In the genomic region with DNA sequence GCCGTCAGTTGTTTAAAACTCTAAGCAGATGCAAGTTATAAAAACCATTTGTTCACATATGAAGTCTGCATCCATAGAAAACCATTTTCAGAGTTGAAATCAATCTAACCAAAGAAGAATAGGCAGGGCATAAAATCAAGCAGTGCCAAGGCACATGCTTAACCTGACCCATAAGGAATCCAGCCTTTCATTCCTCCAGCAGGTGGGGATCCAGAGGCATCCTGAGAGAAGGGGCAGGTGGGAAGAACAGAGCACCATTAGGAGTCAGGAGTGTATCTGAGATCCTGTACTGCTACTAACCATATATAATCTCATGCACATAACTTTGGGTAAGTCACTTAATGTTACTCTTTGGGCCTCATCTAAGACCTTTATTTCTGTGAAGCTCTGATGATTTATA, we compare ENCODE assay signal across 17 cellular contexts. TPM values are rescaled to one million over a fixed set of nuclear protein-coding genes. Genes with fewer than 3 reads are reported as not detected.
DNase-seq lines count a peak whose midpoint lies in the region; ATAC-seq, FAIRE-seq and TF ChIP-seq lines count a peak whose summit lies in the region.
"Had no signal": no experiment of that assay in that cellular context is flagged by ENCODE, and none has a peak within 500 bp of the region (broad histone marks: within the 10 kb centered on the region; RNA-seq: fewer than 3 reads in every experiment).

No MANE protein-coding gene starts in this region.

- H3K56ac ChIP-seq in mesendoderm (ENCODE audit: low read length), result no peak overlapping the region

- H3K79me1 ChIP-seq in mesendoderm (ENCODE audit: low read length), result no peaks in the 10 kb centered on the region

- no peak overlapping the region for H3K4ac ChIP-seq in mesendoderm (ENCODE audit: low read depth, low read length)

- H3K36me3 ChIP-seq in K562 (ENCODE audit: control insufficient read depth, insufficient read depth, low read length), result no peaks in the 10 kb centered on the region
- no peaks in the 10 kb centered on the region for H3K36me3 ChIP-seq in mesendoderm (ENCODE audit: control insufficient read depth, insufficient read depth, low read length)
- no peaks in the 10 kb centered on the region for H3K36me3 ChIP-seq in small intestine (ENCODE audit: control insufficient read depth in 2 of 2, insufficient read depth in 2 of 2, low read length in 2 of 2)

- H3K23ac ChIP-seq in mesendoderm (ENCODE audit: low read length), result no peak overlapping the region

- TF ChIP-seq RAD21 in K562 (CRISPR knock-in tag; conservative IDR thresholded peaks at IDR 0.05 in 1 of 2, IDR thresholded peaks at IDR 0.05 in 1 of 2), result peak in 1 of 2 experiments; percentile 31; a peak in 1 of 4 replicates

- H3K9me1 ChIP-seq in K562 (ENCODE audit: control insufficient read depth, insufficient read depth, low read length), result no peaks in the 10 kb centered on the region

- peaks cover 4% of the 10 kb centered on the region for H3K27me3 Mint-ChIP-seq in HFFc6 (ENCODE audit: insufficient read depth)

- TF ChIP-seq POLR2A in K562 (conservative IDR thresholded peaks at IDR 0.05), result no peak

- H2AFZ ChIP-seq in K562 (ENCODE audit: low read depth, low read length), result no peak overlapping the region

- WGBS in K562 (ENCODE audit: insufficient coverage, low coverage, missing lambda C conversion rate), result 15% methylated on average over 1 of the region's 1 CpG
- no CpG with 5 or more reads among the region's 1 CpG for WGBS in mesendoderm (ENCODE audit: extremely low coverage, insufficient coverage, low lambda C conversion rate)
- 77 to 94% (median 84%) methylated on average over 1 of the region's 1 CpG for WGBS in small intestine, 3 donors

- in situ Hi-C loops in K562 (cut with MboI), result no loop called here

- peaks cover 12% of the 10 kb centered on the region for H3K4me1 Mint-ChIP-seq in HFFc6 (ENCODE audit: low read depth)

- no peaks in the 10 kb centered on the region for H3K9me3 ChIP-seq in K562 (replicated peaks; ENCODE audit: control insufficient read depth, insufficient read depth, low read depth, low read length)
- no peaks in the 10 kb centered on the region for H3K9me3 ChIP-seq in small intestine (ENCODE audit: control insufficient read depth, low read depth)

- no TSS peak for BruUV-seq in K562 (replicated peaks; lab: Mats Ljungman, UMichigan)

- no peak for FAIRE-seq in K562 (lab: Jason Lieb, UNC)
- no peak for FAIRE-seq in small intestine (lab: Jason Lieb, UNC)
- FAIRE-seq: A204.1, GM18507, RCC 7860 had no signal

- H3K27ac ChIP-seq in K562 (ENCODE audit: extremely low read depth, low read depth, low read length) (no peak overlapping the region), mesendoderm (ENCODE audit: low read depth, low read length) (no peak overlapping the region), small intestine (ENCODE audit: low read depth in 1 of 2, low read length in 1 of 2) (no peak overlapping the region)

- H2BK15ac ChIP-seq in mesendoderm (replicated peaks; ENCODE audit: low read depth), result no peak overlapping the region

- 0 out of 2 replicates have a peak, but pooled peaks cover 4% of the 10 kb centered on the region for H4K20me1 ChIP-seq in K562 (replicated peaks; ENCODE audit: control insufficient read depth, insufficient read depth, low read length)

- DNase-seq in NCI-H2171 treated with DMSO at 0.1 percent for 48 hours (lab: John Stamatoyannopoulos, UW) (peak; percentile 5), NCI-H2171 (lab: John Stamatoyannopoulos, UW) (no peak), HFFc6 (no peak), K562 (ENCODE audit: extremely low read depth in 1 of 4, low spot score in 3 of 4) (no peak), mesendoderm (peak; percentile 34), H4 (ENCODE audit: low spot score) (no peak), small intestine (no peak), NCI-H2081 treated with DMSO at 0.1 percent for 48 hours (lab: John Stamatoyannopoulos, UW) (no peak)
- DNase-seq: COR-L47, NCI-H1105 treated with DMSO at 0.1 percent for 48 hours, NCI-H187, NCI-H226, SHP77 treated with DMSO at 0.1 percent for 48 hours had no signal

- H3K4me3 Mint-ChIP-seq in HFFc6, result no peak overlapping the region
- H3K4me3 Mint-ChIP-seq: CD14-positive monocyte had no signal

- no peak overlapping the region for H2AK5ac ChIP-seq in mesendoderm (ENCODE audit: low read length)

- H3K9ac ChIP-seq in K562 (ENCODE audit: insufficient read depth in 1 of 2, low read depth in 2 of 2, low read length in 2 of 2) (no peak overlapping the region), mesendoderm (ENCODE audit: low read length) (no peak overlapping the region)

- H2BK120ac ChIP-seq in mesendoderm (ENCODE audit: low read depth, low read length), result no peak overlapping the region

- no peak overlapping the region for H3K18ac ChIP-seq in mesendoderm (ENCODE audit: low read length)

- POLR2A ChIA-PET in K562 (lab: Yijun Ruan, JAX), result no interaction called here

- no peak overlapping the region for H4K5ac ChIP-seq in mesendoderm (ENCODE audit: low read length)

- no peak for TF ChIP-seq EP300 in K562 (IDR thresholded peaks at IDR 0.05; ENCODE audit: low read length)

- H3K4me3 ChIP-seq in K562 (no peak overlapping the region), mesendoderm (ENCODE audit: low read length) (no peak overlapping the region), small intestine (ENCODE audit: low read depth in 1 of 2, low read length in 2 of 2) (no peak overlapping the region)

- TF ChIP-seq CTCF in HFFc6 (IDR thresholded peaks at IDR 0.05) (0 out of 2 replicates have a peak, but pooled peaks have one; percentile 8), K562 (IDR thresholded peaks at IDR 0.05 in 2 of 3, conservative IDR thresholded peaks at IDR 0.05 in 1 of 3; ENCODE audit: insufficient read depth in 2 of 3, low read depth in 1 of 3, low read length in 3 of 3) (peak in 2 of 3 experiments; percentile 32 to 33; a peak in 2 of 6 replicates)

- H3K4me1 ChIP-seq in K562 (replicated peaks in 1 of 2; ENCODE audit: control insufficient read depth in 2 of 2, insufficient read depth in 2 of 2, low read length in 2 of 2) (no peaks in the 10 kb centered on the region), mesendoderm (ENCODE audit: control insufficient read depth, low read depth, low read length) (no peaks in the 10 kb centered on the region), small intestine (ENCODE audit: control insufficient read depth in 2 of 2, insufficient read depth in 1 of 2, low read depth in 1 of 2, low read length in 1 of 2) (no peaks in the 10 kb centered on the region)

- no peak overlapping the region for H3K27ac Mint-ChIP-seq in HFFc6
- H3K27ac Mint-ChIP-seq: CD14-positive monocyte had no signal

- intact Hi-C loops in K562 (cut with micrococcal nuclease), result no loop called here

- H3K4me2 ChIP-seq in K562 (ENCODE audit: insufficient read depth, low read length) (no peak overlapping the region), mesendoderm (ENCODE audit: low read length) (no peak overlapping the region)

- H2BK5ac ChIP-seq in mesendoderm (ENCODE audit: low read length), result no peak overlapping the region

- H3K79me2 ChIP-seq in K562 (ENCODE audit: control insufficient read depth, insufficient read depth, low read length), result no peaks in the 10 kb centered on the region
- H3K79me2 ChIP-seq in mesendoderm (ENCODE audit: control insufficient read depth, insufficient read depth, low read length), result no peaks in the 10 kb centered on the region

- peaks cover 0 to 13% of the 10 kb centered on the region in 2 experiments; a peak in 1 of 5 replicates for H3K27me3 ChIP-seq in K562 (ENCODE audit: control insufficient read depth in 2 of 2, insufficient read depth in 2 of 2, low read length in 2 of 2)
- H3K27me3 ChIP-seq in mesendoderm (ENCODE audit: insufficient read depth, low read length, poor library complexity), result no peaks in the 10 kb centered on the region
- H3K27me3 ChIP-seq in small intestine (ENCODE audit: control insufficient read depth in 2 of 2, insufficient read depth in 2 of 2, low read length in 2 of 2), result no peaks in the 10 kb centered on the region

- H3K36me3 Mint-ChIP-seq in HFFc6 (ENCODE audit: low read depth), result no peaks in the 10 kb centered on the region
- H3K36me3 Mint-ChIP-seq: CD14-positive monocyte had no signal

- no peak overlapping the region for H4K8ac ChIP-seq in mesendoderm (ENCODE audit: low read depth, low read length)

- ATAC-seq in K562, result peak; percentile 55; the same call in 2 of the 3 replicates

- CTCF ChIA-PET in K562 (lab: Yijun Ruan, JAX; ENCODE audit: low intra/inter-chr PET ratio), result no interaction called here

- no peaks in the 10 kb centered on the region for H3K9me3 Mint-ChIP-seq in HFFc6
- H3K9me3 Mint-ChIP-seq: CD14-positive monocyte had no signal

RNA-seq across cellular contexts. Expression of gene FOXO3, which starts 29.4 kb away (rescaled TPM):
- 10 to 100 TPM; 21.1 to 28.9 (median 24.2) TPM for total RNA-seq in HFFc6 (2021; fragmentation: NEBNext Ultra II Directional; extraction: Animal tissue kit (Norgen Biotek cat#: 25700))
- total RNA-seq in K562 (2011; cell fraction: chromatin; rRNA removed; ENCODE audit: low replicate concordance), result 9.3 and 13.8 TPM in 2 replicates
- 7.5 and 7.6 TPM in 2 replicates for total RNA-seq in K562 (2011; cell fraction: nucleolus; rRNA removed)
- 7.3 and 7.9 TPM in 2 replicates for total RNA-seq in K562 (2011; cell fraction: nucleoplasm; rRNA removed)
- total RNA-seq in K562 (2014; rRNA removed) (6.0 and 7.3 TPM in 2 replicates), K562 (2014; rRNA removed; fragmentation: Illumina TruSeq; extraction: Trizol) (6.8 and 8.9 TPM in 2 replicates), K562 (2015; rRNA removed; fragmentation: Illumina TruSeq; extraction: Trizol) (5.2 and 5.3 TPM in 2 replicates), K562 (2021) (10.6 and 14.6 TPM in 2 replicates)
- polyA plus RNA-seq in K562 (2011; rRNA removed) (5.8 and 8.4 TPM in 2 replicates), K562 (2014; fragmentation: Illumina TruSeq; extraction: Trizol) (9.4 and 11.0 TPM in 2 replicates), K562 (2014; fragmentation: Nextera tagmentation; extraction: Ambion mirVana) (1 to 10 TPM; 3.0 to 4.7 TPM), K562 (2014; rRNA removed) (5.2 and 6.4 TPM in 2 replicates), small intestine (10 to 100 TPM in 2 of 3 donors, 1 to 10 TPM in 1; 8.7 to 16.8 (median 11.9) TPM)
- 8.5 and 8.7 TPM in 2 replicates for polyA plus RNA-seq in K562 (2011; cell fraction: cytosol; rRNA removed)
- polyA plus RNA-seq in K562 (2011; cell fraction: nucleus; rRNA removed), result 5.1 and 6.3 TPM in 2 replicates
- 7.3 and 9.4 TPM in 2 replicates for polyA plus RNA-seq in K562 (2012)
- polyA minus RNA-seq in K562 (2011; rRNA and poly(A)+ RNA removed), result 23.3 and 23.7 TPM in 2 replicates
- 12.4 and 15.8 TPM in 2 replicates for polyA minus RNA-seq in K562 (2011; cell fraction: cytosol; rRNA and poly(A)+ RNA removed)
- 8.8 and 12.3 TPM in 2 replicates for polyA minus RNA-seq in K562 (2011; cell fraction: nucleus; rRNA and poly(A)+ RNA removed)
- 14.4 TPM for polyA plus RNA-seq in mesendoderm (2013, experiment 1 of 2)
- polyA plus RNA-seq in mesendoderm (2013, experiment 2 of 2), result 14.2 TPM
- total RNA-seq in H4 (2014; rRNA removed; shearing (Covaris generic)), result 6.2 and 7.2 TPM in 2 replicates

Comparison
In these comparisons a context has a peak if more than half of its experiments do, and no peak if none do; other contexts are left out.
1. DNase-seq: peak in NCI-H2171 treated with DMSO at 0.1 percent for 48 hours (single experiment) and mesendoderm (single experiment); none in NCI-H2171 (single experiment), HFFc6 (single experiment), K562 (0 of 4), H4 (single experiment), small intestine (single experiment) and NCI-H2081 treated with DMSO at 0.1 percent for 48 hours (single experiment).